8 cellular contexts compared by ENCODE assay signal in genomic region chr6:156699017-156699421, GRCh38.
DNase-seq lines count a peak whose midpoint lies in the region; ATAC-seq and TF ChIP-seq lines count a peak whose summit lies in the region.

No MANE protein-coding gene starts in this region.

- peaks cover 1 to 5% of the 10 kb centered on the region in 2 donors for H3K4me1 ChIP-seq in aorta (ENCODE audit: control insufficient read depth in 1 of 2, insufficient read depth in 2 of 2, low read length in 2 of 2)

- CTCF ChIA-PET in Calu3 (lab: Charles Lee): no interaction called here

- no peak overlapping the region for H3K27ac Mint-ChIP-seq in Calu3 (ENCODE audit: unreplicated experiment)

- WGBS in aorta, 2 donors: 72 to 80% methylated on average over 5 of the region's 5 CpGs

- H3K4me3 Mint-ChIP-seq in Calu3 (ENCODE audit: low read depth, unreplicated experiment): no peak overlapping the region

- peaks cover 5% of the 10 kb centered on the region for H3K36me3 Mint-ChIP-seq in Calu3 (ENCODE audit: insufficient read depth, unreplicated experiment)

- intact Hi-C loops in Calu3 (cut with micrococcal nuclease; ENCODE audit: unreplicated experiment) (no loop called here), aorta (cut with DNase I) (no loop called here)

- ATAC-seq in GM21717 (IDR thresholded peaks at IDR 0.05; ENCODE audit: unreplicated experiment) (peak; percentile 40), aorta (ENCODE audit: low FRiP score) (no peak)

- TF ChIP-seq CTCF in Calu3 (IDR thresholded peaks at IDR 0.05; ENCODE audit: unreplicated experiment): no peak

- H3K9me3 Mint-ChIP-seq in Calu3 (ENCODE audit: low read depth, unreplicated experiment): no peaks in the 10 kb centered on the region

- H3K27ac ChIP-seq in aorta (ENCODE audit: low read depth in 1 of 2, low read length in 2 of 2): no peak overlapping the region

- DNase-seq in Calu3: peak; percentile 4
- DNase-seq in HS-27A (ENCODE audit: low read depth): peak; percentile 7
- peak; percentile 45 to 78 for DNase-seq in dermis microvascular lymphatic vessel endothelial cell (ENCODE audit: low read depth in 2 of 2)
- DNase-seq in DMS79 (lab: John Stamatoyannopoulos, UW): no peak
- no peak for DNase-seq in aorta
- no peak for DNase-seq in D341Med (ENCODE audit: low spot score)
- DNase-seq in COLO829 (ENCODE audit: low spot score): no peak

- H3K9me3 ChIP-seq in aorta (ENCODE audit: control insufficient read depth, low read length): no peaks in the 10 kb centered on the region

- H3K4me3 ChIP-seq in aorta (ENCODE audit: low read length in 2 of 2): no peak overlapping the region

- no peaks in the 10 kb centered on the region for H3K36me3 ChIP-seq in aorta (ENCODE audit: control insufficient read depth in 1 of 2, insufficient read depth in 2 of 2, low read length in 1 of 2)

- H3K27me3 Mint-ChIP-seq in Calu3 (ENCODE audit: unreplicated experiment): peaks cover 9% of the 10 kb centered on the region

- peaks cover 20% of the 10 kb centered on the region for H3K4me1 Mint-ChIP-seq in Calu3 (ENCODE audit: low read depth, unreplicated experiment)

- H3K27me3 ChIP-seq in aorta (ENCODE audit: control insufficient read depth in 1 of 2, insufficient read depth in 2 of 2, low read length in 1 of 2): no peaks in the 10 kb centered on the region

- no TSS peak for BruUV-seq in Calu3 (replicated peaks; lab: Mats Ljungman, UMichigan)

Comparison
In these comparisons a context has a peak if more than half of its experiments do, and no peak if none do; other contexts are left out.
1. DNase-seq: peak in Calu3 (single experiment), HS-27A (single experiment) and dermis microvascular lymphatic vessel endothelial cell (2 of 2); none in DMS79 (single experiment), aorta (0 of 2), D341Med (single experiment) and COLO829 (single experiment).